In genomic region chr17:76452102-76452645, GRCh38 we compare ENCODE assay signal across 7 cellular contexts. TPM values are rescaled to one million over a fixed set of nuclear protein-coding genes. Genes with fewer than 3 reads are reported as not detected.
A peak's percentile ranks its signal among the peaks of the same experiment; 100 is the strongest.
DNase-seq lines count a peak whose midpoint lies in the region; ATAC-seq, FAIRE-seq and TF ChIP-seq lines count a peak whose summit lies in the region.

No MANE protein-coding gene starts in this region.

- TF ChIP-seq POLR2A in spleen (IDR thresholded peaks at IDR 0.05) (no peak), GM12891 (IDR thresholded peaks at IDR 0.05; ENCODE audit: low read depth, low read length) (no peak)

- no peak for TF ChIP-seq CTCF in spleen (IDR thresholded peaks at IDR 0.05 in 8 of 11, conservative IDR thresholded peaks at IDR 0.05 in 3 of 11)

- 1 to 3% (median 2%) methylated on average over 15 to 28 of the region's 28 CpGs for WGBS in spleen, 5 donors

- no peaks in the 10 kb centered on the region for H3K27me3 ChIP-seq in spleen (replicated peaks in 1 of 7)

- intact Hi-C loops in spleen (cut with DNase I; ENCODE audit: low total_unique reads): loop anchor here (10.0 kb wide), 1 partner anchor 47 kb away; no protein-coding TSS in a partner anchor

- peaks cover 7 to 54% (median 30%) of the 10 kb centered on the region in 6 donors for H3K4me1 ChIP-seq in spleen

- ATAC-seq in GM19023 (IDR thresholded peaks at IDR 0.05; ENCODE audit: unreplicated experiment) (peak; percentile 31), HG03342 (IDR thresholded peaks at IDR 0.05; ENCODE audit: unreplicated experiment) (peak; percentile 12), HG03469 (IDR thresholded peaks at IDR 0.05; ENCODE audit: unreplicated experiment) (no peak)

- DNase-seq in activated effector memory CD4-positive, alpha-beta T cell treated with Interleukin-2 at 50 U/mL for 16 hours: peak; percentile 5
- DNase-seq in spleen: peak; percentile 87
- DNase-seq in GM12891 (ENCODE audit: insufficient read length, low spot score): no peak

- no peak for FAIRE-seq in GM12891 (lab: Jason Lieb, UNC)

- no peaks in the 10 kb centered on the region for H3K36me3 ChIP-seq in spleen

- H3K27ac ChIP-seq in spleen: peak overlapping the region in 5 of 8 donors; percentile 78 to 90 (median 82)

- H3K9me3 ChIP-seq in spleen: no peaks in the 10 kb centered on the region

- peak overlapping the region; percentile 75 for H3K4me3 ChIP-seq in iPS-11a (ENCODE audit: low read depth, low read length)
- peak overlapping the region; percentile 73 to 95 (median 91) for H3K4me3 ChIP-seq in spleen

TF ChIP-seq in GM12891, 5 proteins besides CTCF, POLR2A, EP300 and RAD21:
- TF ChIP-seq POU2F2 (IDR thresholded peaks at IDR 0.05; ENCODE audit: low read depth, low read length): no peak
- no peak for TF ChIP-seq SPI1 (IDR thresholded peaks at IDR 0.05; ENCODE audit: low read depth, low read length)
- no peak for TF ChIP-seq TAF1 (IDR thresholded peaks at IDR 0.05; ENCODE audit: low read depth, low read length)
- TF ChIP-seq PAX5 (IDR thresholded peaks at IDR 0.05; ENCODE audit: insufficient read depth, low read length, severe bottlenecking): no peak
- TF ChIP-seq POLR2AphosphoS5 (IDR thresholded peaks at IDR 0.05; ENCODE audit: low read depth, low read length): no peak
TF ChIP-seq in GM12891: peak in this region for 0.

RNA-seq across cellular contexts. Expression of gene UBE2O, which starts 0.8 kb away (rescaled TPM):
- 10 to 100 TPM; 24.1 to 55.9 (median 32.5) TPM for total RNA-seq in spleen
- 10 to 100 TPM in 1 of 3 donors, 1 to 10 TPM in 2; 7.2 to 14.3 (median 8.5) TPM for polyA plus RNA-seq in spleen
- polyA plus RNA-seq in GM12891 (2012; ENCODE audit: low read depth, missing spikeins): 14.6 TPM

RNA-seq across cellular contexts. Expression of gene AANAT, which starts 15.2 kb away (rescaled TPM):
- total RNA-seq in spleen: not detected
- under 1 TPM in 2 of 3 donors, not detected in 1; 0.19 to 0.22 TPM for polyA plus RNA-seq in spleen
- polyA plus RNA-seq in GM12891 (2012; ENCODE audit: low read depth, missing spikeins): 0.13 TPM

RNA-seq across cellular contexts. Expression of gene RHBDF2, which starts 49.0 kb away (rescaled TPM):
- 100 to 1,000 TPM in 4 of 7 donors, 10 to 100 TPM in 3; 95.1 to 147 (median 114) TPM for total RNA-seq in spleen
- 10 to 100 TPM; 31.4 to 72.7 (median 53.3) TPM for polyA plus RNA-seq in spleen
- 11.8 TPM for polyA plus RNA-seq in GM12891 (2012; ENCODE audit: low read depth, missing spikeins)
